Comparison of ENCODE assay signal across 17 cellular contexts in the genomic region with DNA sequence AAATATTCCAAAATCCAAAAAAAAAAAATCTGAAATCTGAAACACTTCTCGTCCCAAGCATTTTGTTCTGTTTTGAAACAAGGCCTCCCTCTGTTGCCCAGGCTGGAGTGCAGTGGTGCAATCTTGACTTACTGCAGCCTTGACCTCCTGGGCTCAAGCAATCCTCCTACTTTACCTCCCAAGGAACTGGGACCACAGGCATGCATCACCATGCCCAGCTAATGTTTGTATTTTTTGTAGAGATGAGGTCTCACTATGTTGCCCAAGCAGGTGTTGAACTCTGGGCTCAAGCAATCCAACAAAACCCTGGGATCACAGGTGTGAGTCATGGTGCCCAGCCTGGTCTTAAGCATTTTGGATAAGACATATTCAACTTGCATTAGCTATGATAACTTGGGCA. TPM values are rescaled to one million over a fixed set of nuclear protein-coding genes. Genes with fewer than 3 reads are reported as not detected.
DNase-seq lines count a peak whose midpoint lies in the region; ATAC-seq and TF ChIP-seq lines count a peak whose summit lies in the region.
"Had no signal": no experiment of that assay in that cellular context is flagged by ENCODE, and none has a peak within 500 bp of the region (broad histone marks: within the 10 kb centered on the region; RNA-seq: fewer than 3 reads in every experiment).

No MANE protein-coding gene starts in this region.

- H3K4me1 ChIP-seq in sigmoid colon = peaks cover 0 to 66% (median 50%) of the 10 kb centered on the region in 4 donors
- H3K4me1 ChIP-seq: Caco-2, SJSA1 had no signal

- peak; percentile 20 for DNase-seq in M059J (ENCODE audit: low read depth)
- DNase-seq in NCI-H69 (lab: John Stamatoyannopoulos, UW) = peak; percentile 37
- no peak for DNase-seq in dorsolateral prefrontal cortex
- DNase-seq in sigmoid colon = no peak
- DNase-seq in iPS-NIHi7 (ENCODE audit: extremely low spot score) = no peak
- DNase-seq: Caco-2; CD4-positive, CD25-positive, alpha-beta regulatory T cell; DMS153; KG1; NCI-H1105; NCI-H187; NCI-H748 treated with DMSO at 0.1 percent for 48 hours; PC-3 had no signal

- intact Hi-C loops in dorsolateral prefrontal cortex (cut with DNase I) (no loop called here), sigmoid colon (cut with DNase I) (no loop called here)

- no peaks in the 10 kb centered on the region for H3K27me3 ChIP-seq in dorsolateral prefrontal cortex
- no peaks in the 10 kb centered on the region for H3K27me3 ChIP-seq in sigmoid colon
- H3K27me3 ChIP-seq: SJSA1 had no signal

- ATAC-seq in GM18505 (IDR thresholded peaks at IDR 0.05; ENCODE audit: unreplicated experiment) (no peak), GM18867 (IDR thresholded peaks at IDR 0.05; ENCODE audit: unreplicated experiment) (no peak)
- ATAC-seq: PC-3 had no signal

- no peaks in the 10 kb centered on the region for H3K9me3 ChIP-seq in sigmoid colon
- H3K9me3 ChIP-seq: Caco-2, SJSA1 had no signal

- H3K36me3 ChIP-seq in sigmoid colon = no peaks in the 10 kb centered on the region
- H3K36me3 ChIP-seq: SJSA1 had no signal

- H3K4me3 ChIP-seq in dorsolateral prefrontal cortex = no peak overlapping the region
- no peak overlapping the region for H3K4me3 ChIP-seq in sigmoid colon
- H3K4me3 ChIP-seq: SJSA1 had no signal

- no peak for TF ChIP-seq EP300 in sigmoid colon (IDR thresholded peaks at IDR 0.05)

- H3K27ac ChIP-seq in dorsolateral prefrontal cortex = peak overlapping the region in 36 of 59 donors; percentile 10 to 87 (median 56)
- H3K27ac ChIP-seq in sigmoid colon = peak overlapping the region in 3 of 4 donors; percentile 76 to 84 (median 80)
- H3K27ac ChIP-seq: RWPE1, SJSA1 had no signal

- no peak for TF ChIP-seq CTCF in dorsolateral prefrontal cortex (IDR thresholded peaks at IDR 0.05 in 54 of 56, conservative IDR thresholded peaks at IDR 0.05 in 2 of 56; ENCODE audit: low read depth in 1 of 56, partially characterized antibody in 56 of 56)
- no peak for TF ChIP-seq CTCF in sigmoid colon (IDR thresholded peaks at IDR 0.05)

- 58 to 60% methylated on average over 1 of the region's 1 CpG for WGBS in sigmoid colon, 2 donors

- TF ChIP-seq POLR2A in sigmoid colon (IDR thresholded peaks at IDR 0.05) (no peak), GM18505 (IDR thresholded peaks at IDR 0.05; ENCODE audit: borderline replicate concordance, extremely low read depth, insufficient read depth, insufficient read length) (no peak)

RNA-seq across cellular contexts. Expression of gene SESN1, which starts 13.6 kb away (rescaled TPM):
- 4.9 and 9.2 TPM in 2 replicates for total RNA-seq in M059J (2014; rRNA removed; shearing (Covaris generic))
- total RNA-seq in dorsolateral prefrontal cortex (100 to 1,000 TPM in 2 of 120 experiments, 10 to 100 TPM in 118; 42.2 to 110 (median 71.4) TPM), sigmoid colon (100 to 1,000 TPM in 2 of 4 donors, 10 to 100 TPM in 2; 63.0 to 144 (median 84.2) TPM)
- 10 to 100 TPM; 18.3 to 24.3 (median 19.2) TPM for polyA plus RNA-seq in sigmoid colon

RNA-seq across cellular contexts. Expression of gene CEP57L1, which starts 14.3 kb away (rescaled TPM):
- total RNA-seq in M059J (2014; rRNA removed; shearing (Covaris generic)) = 51.2 and 51.3 TPM in 2 replicates
- total RNA-seq in dorsolateral prefrontal cortex = 10 to 100 TPM; 14.7 to 38.7 (median 24.8) TPM
- total RNA-seq in sigmoid colon = 10 to 100 TPM; 12.6 to 21.0 (median 16.5) TPM
- 1 to 10 TPM; 5.4 to 8.1 (median 7.8) TPM for polyA plus RNA-seq in sigmoid colon

Comparison
In these comparisons a context has a peak if more than half of its experiments do, and no peak if none do; other contexts are left out.
1. DNase-seq: peak in M059J (single experiment) and NCI-H69 (single experiment); none in dorsolateral prefrontal cortex (0 of 10), sigmoid colon (single experiment) and iPS-NIHi7 (single experiment).